Comparison of ENCODE assay signal across 19 cellular contexts in the genomic region with DNA sequence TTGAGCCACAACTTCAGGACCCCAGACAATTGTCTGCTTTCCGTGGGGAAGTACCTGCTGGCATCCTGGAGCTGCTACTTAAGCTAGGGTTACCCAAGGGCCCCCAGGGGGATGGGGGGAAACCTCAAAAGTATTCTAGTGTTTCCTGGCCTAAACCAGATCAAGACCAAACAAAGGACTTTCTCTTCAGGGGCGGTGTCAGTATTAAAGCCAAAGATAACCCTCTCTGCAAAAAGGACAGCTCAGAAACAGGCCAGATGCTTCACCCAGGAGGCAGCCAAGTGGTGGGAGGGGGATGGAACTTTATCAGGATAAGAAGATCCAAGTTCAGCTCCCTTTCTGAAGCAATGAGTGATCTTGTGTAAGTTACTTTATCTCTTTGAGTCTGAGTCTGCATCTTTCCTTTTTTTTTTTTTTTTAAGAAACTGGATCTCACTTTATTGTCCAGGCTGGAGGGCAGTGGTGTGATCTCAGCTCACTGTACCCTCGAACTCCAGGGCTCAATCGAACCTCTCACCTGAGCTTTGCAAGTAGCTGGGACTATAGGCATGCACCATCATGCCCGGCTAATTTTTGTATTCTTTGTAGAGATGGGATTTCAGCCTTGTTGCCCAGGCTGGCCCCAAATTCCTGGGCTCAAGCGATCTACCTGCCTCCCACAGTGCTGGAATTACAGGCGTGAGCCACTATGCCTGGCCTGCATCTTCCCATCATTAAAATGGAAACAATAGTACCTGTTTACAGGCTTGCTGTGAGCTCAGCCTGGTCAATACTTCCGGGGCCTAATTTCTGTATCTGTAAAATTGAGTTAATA.
DNase-seq lines count a peak whose midpoint lies in the region; ATAC-seq and TF ChIP-seq lines count a peak whose summit lies in the region.
"Had no signal": no experiment of that assay in that cellular context is flagged by ENCODE, and none has a peak within 500 bp of the region (broad histone marks: within the 10 kb centered on the region; RNA-seq: fewer than 3 reads in every experiment).

No MANE protein-coding gene starts in this region.

- H3K27me3 ChIP-seq in WERI-Rb-1 (ENCODE audit: insufficient read depth, low read depth, severe bottlenecking), result no peaks in the 10 kb centered on the region
- H3K27me3 ChIP-seq in uterus, result no peaks in the 10 kb centered on the region
- H3K27me3 ChIP-seq: cardiac muscle cell had no signal

- H3K27ac ChIP-seq in WERI-Rb-1, result no peak overlapping the region
- no peak overlapping the region for H3K27ac ChIP-seq in uterus
- H3K27ac ChIP-seq: cardiac muscle cell, GM23248, HL-60, psoas muscle had no signal

- DNase-seq in Daoy (ENCODE audit: low read depth) (peak; percentile 5), WERI-Rb-1 (peak; percentile 57), fibroblast of pulmonary artery (ENCODE audit: low read depth) (peak; percentile 22), omental fat pad (ENCODE audit: low spot score) (no peak), superior temporal gyrus (ENCODE audit: extremely low spot score) (no peak), SIG-M5 treated with dmso at 0.1 percent for 504 hours (lab: John Stamatoyannopoulos, UW; ENCODE audit: unreplicated experiment) (no peak), uterus (no peak), activated gamma-delta T cell treated with Interleukin-2 at 50 U/mL for 16 hours (no peak)
- DNase-seq: activated CD4-positive, alpha-beta T cell treated with anti-CD3 and anti-CD28 coated beads for 1 hour; effector memory CD4-positive, alpha-beta T cell; NCI-H2081; NCI-H774; stimulated activated CD4-positive, alpha-beta T cell treated with anti-CD3 and anti-CD28 coated beads, Interleukin-15, amount 100 ng/mL, for 24 hours; stimulated activated naive CD8-positive, alpha-beta T cell treated with anti-CD3 and anti-CD28 coated beads, Interleukin-15, Interleukin-2, amounts not matched to agents 100 U/mL and 50 U/mL, for 24 hours had no signal

- intact Hi-C loops in uterus (cut with DNase I; ENCODE audit: low total_unique reads), result no loop called here

- H3K36me3 ChIP-seq in WERI-Rb-1 (no peaks in the 10 kb centered on the region), uterus (no peaks in the 10 kb centered on the region)
- H3K36me3 ChIP-seq: cardiac muscle cell had no signal

- H3K4me3 ChIP-seq in WERI-Rb-1 (ENCODE audit: low read depth, low read length), result no peak overlapping the region
- no peak overlapping the region for H3K4me3 ChIP-seq in fibroblast of pulmonary artery (replicated peaks; ENCODE audit: low read depth, low read length)
- no peak overlapping the region for H3K4me3 ChIP-seq in uterus
- H3K4me3 ChIP-seq: cardiac muscle cell, GM23248, psoas muscle had no signal

- no peak for TF ChIP-seq POLR2A in uterus (IDR thresholded peaks at IDR 0.05)

- TF ChIP-seq CTCF in WERI-Rb-1 (IDR thresholded peaks at IDR 0.05; ENCODE audit: low read depth, low read length) (no peak), fibroblast of pulmonary artery (IDR thresholded peaks at IDR 0.05; ENCODE audit: low read length, missing control alignments) (no peak), omental fat pad (IDR thresholded peaks at IDR 0.05) (no peak), uterus (IDR thresholded peaks at IDR 0.05) (no peak)

- H3K9me3 ChIP-seq in WERI-Rb-1 (ENCODE audit: severe bottlenecking), result no peaks in the 10 kb centered on the region
- no peaks in the 10 kb centered on the region for H3K9me3 ChIP-seq in uterus
- H3K9me3 ChIP-seq: psoas muscle had no signal

- no peaks in the 10 kb centered on the region for H3K4me1 ChIP-seq in uterus
- H3K4me1 ChIP-seq: psoas muscle had no signal

- peak; percentile 54 for ATAC-seq in omental fat pad (ENCODE audit: low FRiP score)
- ATAC-seq: activated naive CD4-positive, alpha-beta T cell treated with anti-CD3 and anti-CD28 coated beads, Interleukin-2, amount 50 U/mL, for 72 hours; stimulated activated naive CD8-positive, alpha-beta T cell treated with anti-CD3 and anti-CD28 coated beads, Interleukin-15, Interleukin-2, amounts not matched to agents 100 U/mL and 50 U/mL, for 24 hours had no signal

Comparison
In these comparisons a context has a peak if more than half of its experiments do, and no peak if none do; other contexts are left out.
1. DNase-seq: peak in Daoy (single experiment), WERI-Rb-1 (single experiment) and fibroblast of pulmonary artery (single experiment); none in omental fat pad (single experiment), superior temporal gyrus (single experiment), SIG-M5 treated with dmso at 0.1 percent for 504 hours (single experiment), uterus (0 of 2) and activated gamma-delta T cell treated with Interleukin-2 at 50 U/mL for 16 hours (single experiment).